ENCODE assay signal across 23 cellular contexts in the genomic region with DNA sequence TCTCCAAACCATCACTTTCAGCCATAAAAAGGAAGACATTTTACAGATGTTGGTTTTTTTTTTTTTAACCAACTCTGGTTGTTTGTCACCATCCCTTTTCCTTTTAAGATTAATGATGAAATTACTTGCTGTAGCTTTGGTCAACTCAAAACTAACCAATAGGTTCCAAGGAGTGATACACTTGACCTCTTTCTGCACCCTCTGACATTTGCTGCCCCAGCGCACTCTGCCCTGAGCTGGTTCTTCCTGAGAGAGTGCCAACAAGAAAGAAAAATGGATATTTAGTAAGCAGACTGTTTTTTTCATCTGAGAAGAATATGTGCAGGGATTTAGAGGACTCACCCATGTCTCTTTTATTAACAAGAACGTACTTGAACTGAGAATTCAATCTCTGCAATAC.
"Had no signal": no experiment of that assay in that cellular context is flagged by ENCODE, and none has a peak within 500 bp of the region (broad histone marks: within the 10 kb centered on the region; RNA-seq: fewer than 3 reads in every experiment).

No MANE protein-coding gene starts in this region.

- H3K36me3 ChIP-seq: right atrium auricular region, sigmoid colon, stomach, thoracic aorta had no signal

- H3K27ac ChIP-seq: hepatocyte, right atrium auricular region, sigmoid colon, skin epidermis, stomach, thoracic aorta had no signal

- H3K4me3 Mint-ChIP-seq: naive B cell, nephron had no signal

- H3K36me3 Mint-ChIP-seq: naive B cell had no signal

- H3K4me1 ChIP-seq: right atrium auricular region, sigmoid colon had no signal

- H3K4me2 ChIP-seq: hepatocyte had no signal

- H3K27me3 ChIP-seq: hepatocyte, right atrium auricular region, sigmoid colon, stomach had no signal

- H3K27me3 Mint-ChIP-seq: naive B cell had no signal

- ATAC-seq: left cardiac atrium, left ventricle myocardium superior had no signal

- H3K9me3 ChIP-seq: right atrium auricular region, sigmoid colon, stomach, thoracic aorta had no signal

- DNase-seq: dermis blood vessel endothelial cell; erythroblast; foreskin melanocyte; head of caudate nucleus; kidney; left cardiac atrium; left ventricle myocardium superior; mesenchymal stem cell; naive B cell; posterior cingulate gyrus; sigmoid colon; stimulated activated CD4-positive, alpha-beta T cell treated with anti-CD3 and anti-CD28 coated beads, Interleukin-2, amount 100 ng/mL, for 24 hours; stimulated activated CD4-positive, alpha-beta T cell treated with anti-CD3 and anti-CD28 coated beads, Interleukin-4, amount 100 ng/mL, for 4 hours; stimulated activated naive CD4-positive, alpha-beta T cell; stomach; substantia nigra; trophoblast cell had no signal

- H3K4me3 ChIP-seq: hepatocyte, lung, right atrium auricular region, sigmoid colon, skin epidermis, stomach, thoracic aorta had no signal

- H3K4me1 Mint-ChIP-seq: nephron had no signal

- H3K9me3 Mint-ChIP-seq: naive B cell, nephron had no signal
